In the genomic region with DNA sequence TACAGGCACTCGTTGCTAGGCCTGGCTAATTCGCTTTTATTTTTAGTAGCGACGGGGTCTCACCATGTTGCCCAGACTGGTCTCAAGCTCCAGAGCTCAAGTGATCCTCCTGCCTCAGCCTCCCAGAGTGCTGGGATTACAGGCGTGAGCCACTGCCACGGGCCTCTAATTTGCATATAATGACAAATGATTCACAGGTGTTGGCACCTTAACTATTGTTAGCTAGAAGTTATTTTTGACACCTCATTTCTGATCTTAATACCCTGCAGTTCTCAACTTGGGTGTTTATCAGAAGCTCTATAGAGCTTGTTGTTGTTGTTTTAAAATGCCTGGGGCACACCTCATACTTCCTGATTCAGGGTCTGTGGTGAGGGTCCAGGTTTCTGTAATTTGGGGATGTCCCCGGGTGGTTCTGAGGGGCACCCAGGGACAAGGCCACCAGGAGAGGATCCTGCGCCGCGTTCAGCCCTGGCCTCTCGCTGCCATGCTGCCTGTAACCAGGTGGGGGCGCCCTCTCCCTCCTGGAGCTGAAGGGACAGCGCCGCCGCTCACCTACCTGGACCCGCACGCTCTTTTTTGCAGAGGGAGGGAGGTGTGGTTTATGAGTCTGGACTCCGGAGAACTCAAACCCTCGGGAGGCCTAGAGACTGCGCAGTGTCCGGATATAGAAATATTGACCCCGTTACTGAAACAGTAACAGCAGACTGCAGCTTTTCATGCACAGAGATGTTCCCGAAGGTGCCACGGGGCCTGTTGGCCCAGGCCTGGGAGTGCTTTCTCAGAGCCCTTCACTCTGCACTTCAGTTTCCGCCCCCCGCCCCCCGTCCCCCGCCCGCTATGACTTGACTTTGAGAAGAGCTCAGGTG, we compare ENCODE assay signal across 8 cellular contexts. TPM values are rescaled to one million over a fixed set of nuclear protein-coding genes. Genes with fewer than 3 reads are reported as not detected.
DNase-seq lines count a peak whose midpoint lies in the region; ATAC-seq and TF ChIP-seq lines count a peak whose summit lies in the region.

No MANE protein-coding gene starts in this region.

- POLR2A ChIA-PET in AG04450 (lab: Yijun Ruan, JAX), result interaction anchor here (0.6 to 0.9 kb wide), 2 partner anchors 12 to 43 kb away, joined by 3 to 4 read pairs; no protein-coding TSS in a partner anchor
- POLR2A ChIA-PET in activated CD8-positive, alpha-beta T cell treated with anti-CD3 and anti-CD28 coated beads, Interleukin-2, amount 10 ng/mL, durations not matched to agents 7 days and 5 days (lab: Charles Lee), result interaction anchor here (0.8 to 2.0 kb wide), 4 partner anchors 14 to 337 kb away, joined by 3 to 7 read pairs (median 4); a partner anchor contains a TSS

- peak overlapping the region; percentile 32 for H3K4me3 Mint-ChIP-seq in activated CD8-positive, alpha-beta T cell treated with anti-CD3 and anti-CD28 coated beads, Interleukin-2, amount 10 ng/mL, durations not matched to agents 7 days and 5 days

- TF ChIP-seq CTCF in AG04450 (IDR thresholded peaks at IDR 0.05; ENCODE audit: low read depth, low read length), result peak; percentile 95

- H3K27ac ChIP-seq in AG04450 (ENCODE audit: low read depth, low read length), result no peak overlapping the region

- peaks cover 2% of the 10 kb centered on the region for H3K36me3 Mint-ChIP-seq in activated CD8-positive, alpha-beta T cell treated with anti-CD3 and anti-CD28 coated beads, Interleukin-2, amount 10 ng/mL, durations not matched to agents 7 days and 5 days (ENCODE audit: low read depth)

- CTCF ChIA-PET in AG04450 (lab: Charles Lee), result interaction anchor here (0.5 to 6.2 kb wide), 83 partner anchors 8 to 757 kb away, joined by 3 to 98 read pairs (median 4); a partner anchor contains a TSS
- CTCF ChIA-PET in activated CD8-positive, alpha-beta T cell treated with anti-CD3 and anti-CD28 coated beads, Interleukin-2, amount 10 ng/mL, durations not matched to agents 7 days and 5 days (lab: Charles Lee), result interaction anchor here (0.6 to 9.5 kb wide), 86 partner anchors 11 to 757 kb away, joined by 3 to 142 read pairs (median 4); a partner anchor contains a TSS

- peaks cover 27% of the 10 kb centered on the region for H3K27me3 ChIP-seq in AG04450 (ENCODE audit: control insufficient read depth, insufficient read depth, low read length)

- DNase-seq in AG04450 (ENCODE audit: low read depth, low spot score) (peak; percentile 7), NCI-H526 treated with DMSO at 0.1 percent for 48 hours (lab: John Stamatoyannopoulos, UW) (peak; percentile 39), medulla oblongata (ENCODE audit: extremely low spot score) (peak; percentile 82)
- peak; percentile 90 for DNase-seq in activated CD8-positive, alpha-beta T cell treated with anti-CD3 and anti-CD28 coated beads, Interleukin-2, amount 10 ng/mL, durations not matched to agents 7 days and 5 days
- DNase-seq in effector CD4-positive, alpha-beta T cell, result peak; percentile 70
- DNase-seq in stimulated activated CD8-positive, alpha-beta memory T cell treated with anti-CD3 and anti-CD28 coated beads, Interleukin-15, amount 100 ng/mL, for 24 hours (ENCODE audit: low read depth), result peak; percentile 74

- H3K4me1 Mint-ChIP-seq in activated CD8-positive, alpha-beta T cell treated with anti-CD3 and anti-CD28 coated beads, Interleukin-2, amount 10 ng/mL, durations not matched to agents 7 days and 5 days (ENCODE audit: low read depth), result peaks cover 50% of the 10 kb centered on the region

- no peaks in the 10 kb centered on the region for H3K9me3 Mint-ChIP-seq in activated CD8-positive, alpha-beta T cell treated with anti-CD3 and anti-CD28 coated beads, Interleukin-2, amount 10 ng/mL, durations not matched to agents 7 days and 5 days (ENCODE audit: insufficient read depth)

- H3K27me3 Mint-ChIP-seq in activated CD8-positive, alpha-beta T cell treated with anti-CD3 and anti-CD28 coated beads, Interleukin-2, amount 10 ng/mL, durations not matched to agents 7 days and 5 days (ENCODE audit: low read depth), result peaks cover 3% of the 10 kb centered on the region

- H3K9me3 ChIP-seq in AG04450 (ENCODE audit: control insufficient read depth, insufficient read depth, low read length), result no peaks in the 10 kb centered on the region; the same call in 1 of the 2 replicates

- H3K27ac Mint-ChIP-seq in activated CD8-positive, alpha-beta T cell treated with anti-CD3 and anti-CD28 coated beads, Interleukin-2, amount 10 ng/mL, durations not matched to agents 7 days and 5 days, result peak overlapping the region; percentile 31

- ATAC-seq in GM18907 (IDR thresholded peaks at IDR 0.05; ENCODE audit: unreplicated experiment) (peak; percentile 56), HG03175 (IDR thresholded peaks at IDR 0.05; ENCODE audit: unreplicated experiment) (peak; percentile 61)
- ATAC-seq in activated CD8-positive, alpha-beta T cell treated with anti-CD3 and anti-CD28 coated beads, Interleukin-2, amount 10 ng/mL, durations not matched to agents 7 days and 5 days, result peak; percentile 95

- H3K4me3 ChIP-seq in AG04450 (ENCODE audit: low read depth, low read length), result peak overlapping the region; percentile 29; the same call in 1 of the 2 replicates

RNA-seq across cellular contexts. Expression of a gene that starts 23.0 kb away (rescaled TPM):
- polyA plus RNA-seq in AG04450 (2011; rRNA removed), result 5.4 and 8.8 TPM in 2 replicates
- 3.8 and 8.8 TPM in 2 replicates for polyA minus RNA-seq in AG04450 (2011; rRNA and poly(A)+ RNA removed)
- total RNA-seq in activated CD8-positive, alpha-beta T cell treated with anti-CD3 and anti-CD28 coated beads, Interleukin-2, amount 10 ng/mL, durations not matched to agents 7 days and 5 days, result 10 to 100 TPM; 52.6 to 54.1 TPM

Comparison
In these comparisons a context has a peak if more than half of its experiments do, and no peak if none do; other contexts are left out.
1. DNase-seq: peak in every context shown above with its lines; median percentile 90 in activated CD8-positive, alpha-beta T cell treated with anti-CD3 and anti-CD28 coated beads, Interleukin-2, amount 10 ng/mL, durations not matched to agents 7 days and 5 days; 82 in medulla oblongata; 74 in stimulated activated CD8-positive, alpha-beta memory T cell treated with anti-CD3 and anti-CD28 coated beads, Interleukin-15, amount 100 ng/mL, for 24 hours; 70 in effector CD4-positive, alpha-beta T cell; 39 in NCI-H526 treated with DMSO at 0.1 percent for 48 hours; 7 in AG04450.